Comparison of ENCODE assay signal across 1 cellular context in the genomic region with DNA sequence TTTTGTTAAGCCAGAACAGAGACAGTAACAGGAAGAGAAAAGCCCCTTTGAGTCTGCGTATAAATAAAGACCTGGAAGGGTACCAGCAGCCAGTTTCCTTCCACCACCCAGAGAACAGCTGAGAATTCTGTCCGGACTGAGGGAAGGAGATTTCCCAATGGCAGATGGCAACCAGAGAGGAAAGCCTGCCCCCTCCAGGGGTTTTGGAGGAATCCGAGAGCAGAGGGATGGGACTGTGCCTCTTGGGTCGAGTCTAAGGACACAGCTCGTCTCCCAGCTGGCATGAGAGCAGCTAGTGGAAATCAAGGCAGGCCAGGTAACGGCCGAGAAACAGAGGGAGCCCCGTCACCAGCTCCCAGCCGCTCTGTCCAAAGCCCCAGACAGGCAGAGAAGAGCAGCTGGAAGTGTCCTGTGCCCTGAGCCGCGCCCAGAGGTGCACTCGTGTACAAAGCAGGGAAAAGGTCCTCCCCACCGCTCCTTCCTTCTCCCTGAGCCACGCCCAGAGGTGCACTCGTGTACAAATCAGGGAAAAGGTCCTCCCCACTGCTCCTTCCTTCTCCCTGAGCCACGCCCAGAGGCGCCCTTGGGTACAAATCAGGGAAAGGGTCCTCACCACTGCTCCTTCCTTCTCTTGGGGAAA.
TF ChIP-seq lines count a peak whose summit lies in the region.

No MANE protein-coding gene starts in this region.

TF ChIP-seq in GM23338, 12 proteins besides CTCF, POLR2A, EP300 and RAD21 (continued from another document):
- TF ChIP-seq ZNF462 (CRISPR knock-in tag; IDR thresholded peaks at IDR 0.05), result no peak
- no peak for TF ChIP-seq EZH2phosphoT487 (IDR thresholded peaks at IDR 0.05; ENCODE audit: unreplicated experiment)
- TF ChIP-seq, protein P1, sequence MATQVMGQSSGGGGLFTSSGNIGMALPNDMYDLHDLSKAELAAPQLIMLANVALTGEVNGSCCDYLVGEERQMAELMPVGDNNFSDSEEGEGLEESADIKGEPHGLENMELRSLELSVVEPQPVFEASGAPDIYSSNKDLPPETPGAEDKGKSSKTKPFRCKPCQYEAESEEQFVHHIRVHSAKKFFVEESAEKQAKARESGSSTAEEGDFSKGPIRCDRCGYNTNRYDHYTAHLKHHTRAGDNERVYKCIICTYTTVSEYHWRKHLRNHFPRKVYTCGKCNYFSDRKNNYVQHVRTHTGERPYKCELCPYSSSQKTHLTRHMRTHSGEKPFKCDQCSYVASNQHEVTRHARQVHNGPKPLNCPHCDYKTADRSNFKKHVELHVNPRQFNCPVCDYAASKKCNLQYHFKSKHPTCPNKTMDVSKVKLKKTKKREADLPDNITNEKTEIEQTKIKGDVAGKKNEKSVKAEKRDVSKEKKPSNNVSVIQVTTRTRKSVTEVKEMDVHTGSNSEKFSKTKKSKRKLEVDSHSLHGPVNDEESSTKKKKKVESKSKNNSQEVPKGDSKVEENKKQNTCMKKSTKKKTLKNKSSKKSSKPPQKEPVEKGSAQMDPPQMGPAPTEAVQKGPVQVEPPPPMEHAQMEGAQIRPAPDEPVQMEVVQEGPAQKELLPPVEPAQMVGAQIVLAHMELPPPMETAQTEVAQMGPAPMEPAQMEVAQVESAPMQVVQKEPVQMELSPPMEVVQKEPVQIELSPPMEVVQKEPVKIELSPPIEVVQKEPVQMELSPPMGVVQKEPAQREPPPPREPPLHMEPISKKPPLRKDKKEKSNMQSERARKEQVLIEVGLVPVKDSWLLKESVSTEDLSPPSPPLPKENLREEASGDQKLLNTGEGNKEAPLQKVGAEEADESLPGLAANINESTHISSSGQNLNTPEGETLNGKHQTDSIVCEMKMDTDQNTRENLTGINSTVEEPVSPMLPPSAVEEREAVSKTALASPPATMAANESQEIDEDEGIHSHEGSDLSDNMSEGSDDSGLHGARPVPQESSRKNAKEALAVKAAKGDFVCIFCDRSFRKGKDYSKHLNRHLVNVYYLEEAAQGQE (IDR thresholded peaks at IDR 0.05; ENCODE audit: unreplicated experiment), result no peak
- TF ChIP-seq POLR2AphosphoS5 (IDR thresholded peaks at IDR 0.05; ENCODE audit: low read depth), result no peak
- TF ChIP-seq ZNF331 (CRISPR knock-in tag; IDR thresholded peaks at IDR 0.05; ENCODE audit: low read depth), result no peak
